Comparison of ENCODE assay signal across 8 cellular contexts in the genomic region with DNA sequence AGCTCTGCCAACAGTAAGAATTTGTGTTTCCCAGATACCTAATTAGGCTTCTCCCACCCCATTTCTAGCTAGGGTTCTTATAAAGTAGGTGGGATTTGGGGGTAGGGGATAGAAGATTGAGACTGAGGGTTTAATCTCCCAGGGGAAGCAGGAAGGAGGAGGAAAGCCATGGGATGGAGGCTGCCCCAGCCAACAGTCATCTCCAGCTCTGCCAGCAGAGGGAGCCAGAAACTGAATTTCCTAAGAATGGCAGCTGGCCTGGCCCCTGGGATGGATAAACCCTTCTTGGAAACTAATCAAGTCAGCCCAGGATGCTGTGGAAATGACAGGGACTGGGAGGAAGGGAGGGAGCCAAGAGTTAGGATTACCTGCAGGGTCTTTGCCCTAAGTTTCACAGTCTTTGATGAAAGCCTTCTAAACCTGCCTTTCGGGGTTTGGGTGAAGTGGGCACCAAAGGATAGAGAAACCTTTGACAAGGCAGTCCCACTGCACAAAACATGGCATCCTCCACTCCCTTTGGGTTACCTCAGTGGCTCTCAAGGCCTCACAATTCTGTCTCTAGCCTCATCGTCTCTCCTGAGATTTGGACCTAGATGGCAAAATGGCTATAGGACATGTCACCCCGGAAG. TPM values are rescaled to one million over a fixed set of nuclear protein-coding genes. Genes with fewer than 3 reads are reported as not detected.
DNase-seq lines count a peak whose midpoint lies in the region; ATAC-seq and TF ChIP-seq lines count a peak whose summit lies in the region.

No MANE protein-coding gene starts in this region.

- no peak overlapping the region for H3K9ac ChIP-seq in parathyroid adenoma

- no peaks in the 10 kb centered on the region for H3K36me3 ChIP-seq in parathyroid adenoma (ENCODE audit: control insufficient read depth, insufficient read depth, low read length)

- H3K9me3 ChIP-seq in parathyroid adenoma (ENCODE audit: control insufficient read depth, low read length): no peaks in the 10 kb centered on the region

- TF ChIP-seq CTCF in HFFc6 (IDR thresholded peaks at IDR 0.05) (peak; percentile 84), parathyroid adenoma (IDR thresholded peaks at IDR 0.05) (peak; percentile 65)

- peak; percentile 69 for DNase-seq in DMS53 treated with DMSO at 0.1 percent for 48 hours (lab: John Stamatoyannopoulos, UW; ENCODE audit: unreplicated experiment)
- peak; percentile 44 for DNase-seq in HFFc6
- DNase-seq in NCI-H82 (lab: John Stamatoyannopoulos, UW): peak; percentile 92
- DNase-seq in activated T-helper 1 cell treated with anti-CD3 and anti-CD28 coated beads, Interleukin-12 subunit alpha, Interleukin-12 subunit beta, Interleukin-2, Interleukin-4 antibody, amounts not matched to agents 30 ng/mL and 10 ng/mL and 1 ng/mL, durations not matched to agents 14 hours and 24 hours and 36 hours (ENCODE audit: low spot score): peak; percentile 8
- peak; percentile 39 for DNase-seq in fibroblast of the conjunctiva (ENCODE audit: low read depth)

- H2AFZ ChIP-seq in parathyroid adenoma: no peak overlapping the region

- intact Hi-C loops in activated T-helper 1 cell treated with anti-CD3 and anti-CD28 coated beads, Interleukin-12 subunit alpha, Interleukin-12 subunit beta, Interleukin-2, Interleukin-4 antibody, amounts not matched to agents 30 ng/mL and 10 ng/mL and 1 ng/mL, durations not matched to agents 14 hours and 24 hours and 36 hours (cut with micrococcal nuclease): loop anchor here (2.0 to 10.0 kb wide), 2 partner anchors 295 to 1889 kb away; no protein-coding TSS in a partner anchor

- H3K9me3 Mint-ChIP-seq in HFFc6: no peaks in the 10 kb centered on the region
- H3K9me3 Mint-ChIP-seq in activated T-helper 1 cell treated with anti-CD3 and anti-CD28 coated beads, Interleukin-12 subunit alpha, Interleukin-12 subunit beta, Interleukin-2, Interleukin-4 antibody, amounts not matched to agents 30 ng/mL and 10 ng/mL and 1 ng/mL, durations not matched to agents 14 hours and 24 hours and 36 hours: no peaks in the 10 kb centered on the region

- H3K27me3 Mint-ChIP-seq in HFFc6 (ENCODE audit: insufficient read depth): no peaks in the 10 kb centered on the region
- H3K27me3 Mint-ChIP-seq in activated T-helper 1 cell treated with anti-CD3 and anti-CD28 coated beads, Interleukin-12 subunit alpha, Interleukin-12 subunit beta, Interleukin-2, Interleukin-4 antibody, amounts not matched to agents 30 ng/mL and 10 ng/mL and 1 ng/mL, durations not matched to agents 14 hours and 24 hours and 36 hours (ENCODE audit: insufficient read depth): no peaks in the 10 kb centered on the region

- no peaks in the 10 kb centered on the region for H3K36me3 Mint-ChIP-seq in HFFc6 (ENCODE audit: low read depth)
- no peaks in the 10 kb centered on the region for H3K36me3 Mint-ChIP-seq in activated T-helper 1 cell treated with anti-CD3 and anti-CD28 coated beads, Interleukin-12 subunit alpha, Interleukin-12 subunit beta, Interleukin-2, Interleukin-4 antibody, amounts not matched to agents 30 ng/mL and 10 ng/mL and 1 ng/mL, durations not matched to agents 14 hours and 24 hours and 36 hours (ENCODE audit: low read depth)

- H3K4me1 ChIP-seq in parathyroid adenoma: no peaks in the 10 kb centered on the region

- no peak overlapping the region for H3K27ac ChIP-seq in parathyroid adenoma

- H3K79me2 ChIP-seq in parathyroid adenoma: no peaks in the 10 kb centered on the region

- H3K27ac Mint-ChIP-seq in HFFc6: no peak overlapping the region
- H3K27ac Mint-ChIP-seq in activated T-helper 1 cell treated with anti-CD3 and anti-CD28 coated beads, Interleukin-12 subunit alpha, Interleukin-12 subunit beta, Interleukin-2, Interleukin-4 antibody, amounts not matched to agents 30 ng/mL and 10 ng/mL and 1 ng/mL, durations not matched to agents 14 hours and 24 hours and 36 hours: no peak overlapping the region

- H3K27me3 ChIP-seq in parathyroid adenoma (ENCODE audit: control insufficient read depth, insufficient read depth, low read length): no peaks in the 10 kb centered on the region

- H3K4me2 ChIP-seq in parathyroid adenoma (ENCODE audit: low read length): no peak overlapping the region

- no peak overlapping the region for H3K4me3 ChIP-seq in parathyroid adenoma (ENCODE audit: low read depth, low read length)

- H3K4me3 Mint-ChIP-seq in HFFc6: no peak overlapping the region
- H3K4me3 Mint-ChIP-seq in activated T-helper 1 cell treated with anti-CD3 and anti-CD28 coated beads, Interleukin-12 subunit alpha, Interleukin-12 subunit beta, Interleukin-2, Interleukin-4 antibody, amounts not matched to agents 30 ng/mL and 10 ng/mL and 1 ng/mL, durations not matched to agents 14 hours and 24 hours and 36 hours: no peak overlapping the region

- peaks cover 26% of the 10 kb centered on the region for H3K4me1 Mint-ChIP-seq in HFFc6 (ENCODE audit: low read depth)
- peaks cover 5% of the 10 kb centered on the region for H3K4me1 Mint-ChIP-seq in activated T-helper 1 cell treated with anti-CD3 and anti-CD28 coated beads, Interleukin-12 subunit alpha, Interleukin-12 subunit beta, Interleukin-2, Interleukin-4 antibody, amounts not matched to agents 30 ng/mL and 10 ng/mL and 1 ng/mL, durations not matched to agents 14 hours and 24 hours and 36 hours (ENCODE audit: low read depth)

- no peak for ATAC-seq in GM21529 (IDR thresholded peaks at IDR 0.05; ENCODE audit: unreplicated experiment)
- ATAC-seq in HG02623 (IDR thresholded peaks at IDR 0.05; ENCODE audit: unreplicated experiment): no peak

RNA-seq across cellular contexts. Expression of gene ERCC6L, which starts 6.7 kb away (rescaled TPM):
- 1 to 10 TPM; 3.1 to 7.2 (median 6.6) TPM for total RNA-seq in HFFc6 (2021; fragmentation: NEBNext Ultra II Directional; extraction: Animal tissue kit (Norgen Biotek cat#: 25700))
- 7.4 and 7.5 TPM in 2 replicates for total RNA-seq in activated T-helper 1 cell treated with anti-CD3 and anti-CD28 coated beads, Interleukin-12 subunit alpha, Interleukin-12 subunit beta, Interleukin-2, Interleukin-4 antibody, amounts not matched to agents 30 ng/mL and 10 ng/mL and 1 ng/mL, durations not matched to agents 14 hours and 24 hours and 36 hours

RNA-seq across cellular contexts. Expression of gene RPS4X, which starts 31.5 kb away (rescaled TPM):
- total RNA-seq in HFFc6 (2021; fragmentation: NEBNext Ultra II Directional; extraction: Animal tissue kit (Norgen Biotek cat#: 25700)): 100 to 1,000 TPM; 572 to 721 (median 650) TPM
- total RNA-seq in activated T-helper 1 cell treated with anti-CD3 and anti-CD28 coated beads, Interleukin-12 subunit alpha, Interleukin-12 subunit beta, Interleukin-2, Interleukin-4 antibody, amounts not matched to agents 30 ng/mL and 10 ng/mL and 1 ng/mL, durations not matched to agents 14 hours and 24 hours and 36 hours: 982 and 989 TPM in 2 replicates

Comparison
In these comparisons a context has a peak if more than half of its experiments do, and no peak if none do; other contexts are left out.
1. DNase-seq: peak in every context shown above with its lines; median percentile 92 in NCI-H82; 69 in DMS53 treated with DMSO at 0.1 percent for 48 hours; 44 in HFFc6; 39 in fibroblast of the conjunctiva; 8 in activated T-helper 1 cell treated with anti-CD3 and anti-CD28 coated beads, Interleukin-12 subunit alpha, Interleukin-12 subunit beta, Interleukin-2, Interleukin-4 antibody, amounts not matched to agents 30 ng/mL and 10 ng/mL and 1 ng/mL, durations not matched to agents 14 hours and 24 hours and 36 hours.